2 cellular contexts compared by ENCODE assay signal in genomic region chr9:70085241-70085640, GRCh38.
TF ChIP-seq lines count a peak whose summit lies in the region.

No MANE protein-coding gene starts in this region.

TF ChIP-seq in GM12878, 131 proteins besides CTCF, POLR2A, EP300 and RAD21:
- no peak for TF ChIP-seq NR2C2 (IDR thresholded peaks at IDR 0.05; ENCODE audit: borderline replicate concordance, control insufficient read depth, insufficient read length, low read depth)
- TF ChIP-seq USF2 (IDR thresholded peaks at IDR 0.05; ENCODE audit: borderline replicate concordance, low read depth, low read length): no peak
- peak; percentile 78 for TF ChIP-seq REST (IDR thresholded peaks at IDR 0.05; ENCODE audit: low read depth, low read length)

TF ChIP-seq in liver, 16 proteins besides CTCF, POLR2A, EP300 and RAD21:
- TF ChIP-seq HNF4A (conservative IDR thresholded peaks at IDR 0.05): no peak
- TF ChIP-seq REST (IDR thresholded peaks at IDR 0.05): peak; percentile 75
- TF ChIP-seq JUND (IDR thresholded peaks at IDR 0.05): no peak
